Comparison of ENCODE assay signal across 7 cellular contexts in the genomic region with DNA sequence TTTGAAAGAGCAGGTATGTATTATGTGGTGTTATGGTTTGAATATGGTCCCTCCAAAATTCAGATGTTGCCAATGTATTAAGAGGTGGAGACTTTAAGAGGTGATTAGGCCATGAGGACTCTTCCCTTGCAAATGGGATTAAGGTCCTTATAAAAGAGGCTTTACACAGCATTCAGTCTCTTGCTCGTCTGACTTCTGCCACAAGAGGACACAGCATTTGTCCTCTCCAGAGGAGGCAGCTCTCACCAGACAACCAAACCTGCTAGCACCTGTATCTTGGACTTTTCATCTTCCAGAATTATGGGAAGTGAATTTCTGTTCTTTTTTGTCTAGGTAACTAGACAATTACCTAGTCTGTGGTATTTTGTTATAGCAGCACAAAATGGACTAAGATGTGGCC.
"Had no signal": no experiment of that assay in that cellular context is flagged by ENCODE, and none has a peak within 500 bp of the region (broad histone marks: within the 10 kb centered on the region; RNA-seq: fewer than 3 reads in every experiment).

No MANE protein-coding gene starts in this region.

- H3K27ac Mint-ChIP-seq: GM23338, HFFc6 had no signal

- DNase-seq: H7, HFFc6, IMR-90, KG1 had no signal

- H3K4me1 Mint-ChIP-seq: GM23338 had no signal

- ATAC-seq: GM23338, HCT116, K562 had no signal

- H3K4me3 Mint-ChIP-seq: GM23338, HFFc6 had no signal
